ENCODE assay signal across 16 cellular contexts in the genomic region with DNA sequence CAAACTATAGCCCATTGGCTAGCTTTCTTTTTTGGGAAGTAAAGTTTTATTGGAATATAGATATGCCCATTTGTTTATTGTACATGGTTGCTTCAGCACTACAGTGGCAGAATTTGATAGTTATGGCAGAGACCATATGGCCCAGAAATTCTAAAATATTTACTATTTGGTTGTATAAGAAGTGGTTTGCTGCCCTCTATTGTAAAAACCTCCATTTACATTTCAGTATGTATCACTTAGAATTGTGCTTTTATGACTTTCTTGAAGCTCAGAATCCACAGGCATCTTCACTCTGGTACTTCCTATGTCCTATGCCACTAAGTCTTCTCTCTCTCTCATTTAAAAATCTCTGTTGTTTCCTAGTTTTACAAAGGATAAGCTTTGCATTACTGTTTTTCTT. TPM values are rescaled to one million over a fixed set of nuclear protein-coding genes. Genes with fewer than 3 reads are reported as not detected.
DNase-seq lines count a peak whose midpoint lies in the region; ATAC-seq, FAIRE-seq and TF ChIP-seq lines count a peak whose summit lies in the region.
"Had no signal": no experiment of that assay in that cellular context is flagged by ENCODE, and none has a peak within 500 bp of the region (broad histone marks: within the 10 kb centered on the region; RNA-seq: fewer than 3 reads in every experiment).

No MANE protein-coding gene starts in this region.

- RAD21 ChIA-PET in HCT116 (lab: Charles Lee; ENCODE audit: low non-redundant PET in 1 of 2, low total read pairs in 2 of 2, uncharacterized antibody in 2 of 2, unreplicated experiment in 2 of 2): no interaction called here

- no peaks in the 10 kb centered on the region for H3K9me2 ChIP-seq in HCT116 (ENCODE audit: insufficient read depth)

- H3K36me3 ChIP-seq in HCT116 (ENCODE audit: control insufficient read depth in 1 of 2, insufficient read depth in 2 of 2, low read length in 2 of 2) (no peaks in the 10 kb centered on the region), fibroblast of lung (ENCODE audit: control insufficient read depth, insufficient read depth, low read length) (no peaks in the 10 kb centered on the region)
- H3K36me3 ChIP-seq: ascending aorta; BLaER1 treated with 17β-estradiol and CSF1 and Interleukin-3, amounts not matched to agents 10 nM and 100 nM; lower lobe of right lung; ovary had no signal

- no peaks in the 10 kb centered on the region for H4K20me1 ChIP-seq in HCT116 (ENCODE audit: insufficient read depth)
- no peaks in the 10 kb centered on the region for H4K20me1 ChIP-seq in fibroblast of lung (ENCODE audit: control insufficient read depth, extremely low read depth, insufficient read depth, low read length)
- H4K20me1 ChIP-seq: BLaER1 treated with 17β-estradiol and CSF1 and Interleukin-3, amounts not matched to agents 10 nM and 100 nM had no signal

- H3K4me3 ChIP-seq in AG10803 (ENCODE audit: low read length) (no peak overlapping the region), HCT116 (replicated peaks in 1 of 2; ENCODE audit: low read depth in 1 of 2, low read length in 2 of 2) (no peak overlapping the region), fibroblast of lung (replicated peaks in 1 of 4; ENCODE audit: control extremely low read depth in 1 of 4, insufficient read depth in 1 of 4, low read depth in 3 of 4, low read length in 4 of 4) (no peak overlapping the region)
- H3K4me3 ChIP-seq: ascending aorta; BLaER1 treated with 17β-estradiol and CSF1 and Interleukin-3, amounts not matched to agents 10 nM and 100 nM; lower lobe of right lung; ovary had no signal

- H3K27ac ChIP-seq in HCT116 (ENCODE audit: low read depth, low read length) (no peak overlapping the region), fibroblast of lung (ENCODE audit: insufficient read depth, low read length) (no peak overlapping the region)
- H3K27ac ChIP-seq: ascending aorta; BLaER1 treated with 17β-estradiol and CSF1 and Interleukin-3, amounts not matched to agents 10 nM and 100 nM; lower lobe of right lung; ovary had no signal

- no peak for TF ChIP-seq POLR2A in HCT116 (IDR thresholded peaks at IDR 0.05; ENCODE audit: borderline replicate concordance, extremely low read depth, insufficient read depth, insufficient read length)
- no peak for TF ChIP-seq POLR2A in GM12892 (IDR thresholded peaks at IDR 0.05; ENCODE audit: low read depth, low read length)

- TF ChIP-seq RAD21 in HCT116 (IDR thresholded peaks at IDR 0.05; ENCODE audit: low read depth): peak; percentile 36

- H3K9ac ChIP-seq in HCT116 (ENCODE audit: low read length): no peak overlapping the region
- no peak overlapping the region for H3K9ac ChIP-seq in fibroblast of lung (ENCODE audit: insufficient read depth, low read length)
- H3K9ac ChIP-seq: BLaER1 treated with 17β-estradiol and CSF1 and Interleukin-3, amounts not matched to agents 10 nM and 100 nM had no signal

- no peak for FAIRE-seq in GM12892 (lab: Jason Lieb, UNC)

- POLR2A ChIA-PET in HCT116 (lab: Charles Lee): no interaction called here

- H3K27me3 ChIP-seq in HCT116 (ENCODE audit: insufficient read depth, low read length) (no peaks in the 10 kb centered on the region), fibroblast of lung (ENCODE audit: control insufficient read depth, insufficient read depth, low read length) (no peaks in the 10 kb centered on the region)
- H3K27me3 ChIP-seq: ascending aorta; BLaER1 treated with 17β-estradiol and CSF1 and Interleukin-3, amounts not matched to agents 10 nM and 100 nM; ovary had no signal

- H2AFZ ChIP-seq in HCT116 (ENCODE audit: low read depth, low read length, poor library complexity, severe bottlenecking): no peak overlapping the region
- no peak overlapping the region for H2AFZ ChIP-seq in fibroblast of lung (ENCODE audit: low read length)

- peaks cover 0 to 3% of the 10 kb centered on the region in 2 experiments; a peak in 1 of 4 replicates for H3K9me3 ChIP-seq in HCT116 (ENCODE audit: control insufficient read depth in 1 of 2, insufficient read depth in 1 of 2, low read depth in 1 of 2, low read length in 2 of 2)
- no peaks in the 10 kb centered on the region for H3K9me3 ChIP-seq in fibroblast of lung (ENCODE audit: control insufficient read depth, insufficient read depth, low read depth, low read length)
- H3K9me3 ChIP-seq: lower lobe of right lung, ovary had no signal

- intact Hi-C loops in HCT116 (cut with micrococcal nuclease): loop anchor here (10.0 kb wide), 1 partner anchor 1141 kb away; no protein-coding TSS in a partner anchor

- TF ChIP-seq CTCF in AG10803 (conservative IDR thresholded peaks at IDR 0.05; ENCODE audit: low read length) (peak; percentile 29), HCT116 (IDR thresholded peaks at IDR 0.05 in 2 of 3, conservative IDR thresholded peaks at IDR 0.05 in 1 of 3; ENCODE audit: borderline replicate concordance in 1 of 3, insufficient read depth in 1 of 3, low read depth in 2 of 3, low read length in 2 of 3) (peak in 1 of 3 experiments; percentile 18; a peak in 1 of 6 replicates), fibroblast of lung (conservative IDR thresholded peaks at IDR 0.05 in 1 of 2, IDR thresholded peaks at IDR 0.05 in 1 of 2; ENCODE audit: low read depth in 1 of 2, low read length in 2 of 2) (no peak)

- peak; percentile 24 for DNase-seq in AG10803 (ENCODE audit: low read depth)
- peak; percentile 8 for DNase-seq in HCT116 (ENCODE audit: low read depth, low spot score)
- peak; percentile 65 for DNase-seq in OCI-M1 (lab: John Stamatoyannopoulos, UW)
- DNase-seq in fibroblast of lung (ENCODE audit: low read depth in 2 of 2): peak; percentile 12 to 13
- DNase-seq in GM12892 (ENCODE audit: insufficient read length): no peak
- DNase-seq in COR-L47 (lab: John Stamatoyannopoulos, UW): no peak
- DNase-seq in NCI-H526 treated with DMSO at 0.1 percent for 48 hours (lab: John Stamatoyannopoulos, UW): no peak
- DNase-seq: activated CD4-positive, CD25-positive, alpha-beta regulatory T cell; activated T-cell treated with anti-CD3 and anti-CD28 coated beads, Interleukin-2, amount 50 U/mL, for 1 hour; hippocampal formation; lower lobe of right lung; ovary; Right ventricle myocardium superior had no signal

- BruUV-seq in HCT116 (replicated peaks; lab: Mats Ljungman, UMichigan): no TSS peak

- ATAC-seq in HCT116 (no peak), GM21737 (IDR thresholded peaks at IDR 0.05; ENCODE audit: unreplicated experiment) (no peak)
- ATAC-seq: lower lobe of right lung had no signal

- CTCF ChIA-PET in HCT116 (lab: Charles Lee): no interaction called here

- H3K79me2 ChIP-seq in HCT116 (ENCODE audit: insufficient read depth, low read length) (no peaks in the 10 kb centered on the region), fibroblast of lung (ENCODE audit: control insufficient read depth, insufficient read depth, low read length) (no peaks in the 10 kb centered on the region)

- H3K4me1 ChIP-seq in HCT116 (ENCODE audit: control insufficient read depth in 1 of 2, insufficient read depth in 2 of 2, low read length in 2 of 2) (no peaks in the 10 kb centered on the region), fibroblast of lung (ENCODE audit: control insufficient read depth, extremely low read depth, insufficient read depth, low read length) (no peaks in the 10 kb centered on the region)

- no peak overlapping the region for H3K4me2 ChIP-seq in HCT116 (ENCODE audit: low read length)
- H3K4me2 ChIP-seq in fibroblast of lung (ENCODE audit: extremely low read depth, insufficient read depth, low read length): no peak overlapping the region
- H3K4me2 ChIP-seq: BLaER1 treated with 17β-estradiol and CSF1 and Interleukin-3, amounts not matched to agents 10 nM and 100 nM had no signal

TF ChIP-seq in HCT116, 20 proteins besides CTCF, POLR2A, EP300 and RAD21:
- TF ChIP-seq POLR2AphosphoS5 (IDR thresholded peaks at IDR 0.05; ENCODE audit: low read depth, low read length) (no peak), YY1 (IDR thresholded peaks at IDR 0.05; ENCODE audit: extremely low read depth, insufficient replicate concordance, low read depth, low read length) (no peak), EZH2phosphoT487 (IDR thresholded peaks at IDR 0.05; ENCODE audit: borderline replicate concordance) (no peak), JUND (IDR thresholded peaks at IDR 0.05) (no peak)

RNA-seq across cellular contexts. Expression of gene DLEU7, which starts 37.7 kb away (rescaled TPM):
- total RNA-seq in HCT116 (2021; ENCODE audit: unreplicated experiment): not detected
- 0.12 and 0.27 TPM in 2 replicates for polyA plus RNA-seq in HCT116 (2012)
- not detected in 2 replicates for total RNA-seq in fibroblast of lung
- polyA plus RNA-seq in fibroblast of lung: not detected in 2 replicates
- polyA plus RNA-seq in fibroblast of lung (2012): not detected in 2 replicates
- not detected in 2 replicates for polyA minus RNA-seq in fibroblast of lung (ENCODE audit: low replicate concordance)
- polyA plus RNA-seq in GM12892 (2012; ENCODE audit: missing spikeins): not detected
- total RNA-seq: ascending aorta had no signal

Comparison
In these comparisons a context has a peak if more than half of its experiments do, and no peak if none do; other contexts are left out.
1. DNase-seq: peak in AG10803 (single experiment), HCT116 (single experiment), OCI-M1 (single experiment) and fibroblast of lung (2 of 2); none in GM12892 (single experiment), COR-L47 (single experiment) and NCI-H526 treated with DMSO at 0.1 percent for 48 hours (single experiment).